In the genomic region with DNA sequence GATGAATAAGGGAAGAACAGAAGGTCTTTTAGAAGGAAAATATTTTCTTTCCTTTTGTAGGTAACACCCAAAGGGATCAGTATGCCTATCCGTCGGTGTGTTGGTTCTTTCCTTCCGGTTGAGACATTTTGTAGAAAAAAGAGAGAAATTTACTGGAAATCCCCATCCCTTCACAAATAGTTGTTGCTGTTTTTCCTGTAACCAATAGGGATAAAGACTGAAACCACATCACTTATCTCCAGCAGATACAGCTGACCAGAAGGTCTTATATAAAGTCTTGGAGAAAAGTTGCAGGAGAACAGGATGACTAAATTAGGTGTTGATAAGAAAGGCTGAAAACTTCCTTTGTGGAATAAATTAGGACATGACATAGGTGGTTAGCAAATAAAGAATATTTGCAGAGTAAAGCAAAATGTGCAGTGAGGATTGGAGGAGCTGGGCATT, we compare ENCODE assay signal across 8 cellular contexts. TPM values are rescaled to one million over a fixed set of nuclear protein-coding genes. Genes with fewer than 3 reads are reported as not detected.
A peak's percentile ranks its signal among the peaks of the same experiment; 100 is the strongest.
DNase-seq lines count a peak whose midpoint lies in the region; ATAC-seq and TF ChIP-seq lines count a peak whose summit lies in the region.

No MANE protein-coding gene starts in this region.

- H3K9me3 Mint-ChIP-seq in CD14-positive monocyte (peaks cover 0 to 6% (median under 1%) of the 10 kb centered on the region in 7 donors), memory B cell (peaks cover 8% of the 10 kb centered on the region)
- H3K9me3 Mint-ChIP-seq in activated naive CD8-positive, alpha-beta T cell treated with anti-CD3 and anti-CD28 coated beads, Interleukin-2, amount 10 ng/mL, durations not matched to agents 7 days and 5 days = peaks cover 18% of the 10 kb centered on the region

- DNase-seq in CD14-positive monocyte (ENCODE audit: low spot score) = no peak
- no peak for DNase-seq in activated naive CD8-positive, alpha-beta T cell treated with anti-CD3 and anti-CD28 coated beads, Interleukin-2, amount 10 ng/mL, durations not matched to agents 7 days and 5 days
- peak in 1 of 2 donors; percentile 53 for DNase-seq in memory B cell (ENCODE audit: low spot score in 2 of 2)
- no peak for DNase-seq in NCI-H1930 (lab: John Stamatoyannopoulos, UW)
- no peak for DNase-seq in hypothalamus (lab: John Stamatoyannopoulos, UW)

- intact Hi-C loops in CD14-positive monocyte (cut with micrococcal nuclease) = no loop called here

- H3K36me3 Mint-ChIP-seq in CD14-positive monocyte (peaks cover 0 to 5% of the 10 kb centered on the region in 2 donors), memory B cell (peaks cover 8% of the 10 kb centered on the region)
- H3K36me3 Mint-ChIP-seq in activated naive CD8-positive, alpha-beta T cell treated with anti-CD3 and anti-CD28 coated beads, Interleukin-2, amount 10 ng/mL, durations not matched to agents 7 days and 5 days = peaks cover 15% of the 10 kb centered on the region

- TF ChIP-seq CTCF in CD14-positive monocyte (IDR thresholded peaks at IDR 0.05) = no peak

- peak overlapping the region in 6 of 7 donors; percentile 97 to 100 (median 98) for H3K27ac Mint-ChIP-seq in CD14-positive monocyte
- peak overlapping the region; percentile 72 for H3K27ac Mint-ChIP-seq in activated naive CD8-positive, alpha-beta T cell treated with anti-CD3 and anti-CD28 coated beads, Interleukin-2, amount 10 ng/mL, durations not matched to agents 7 days and 5 days
- H3K27ac Mint-ChIP-seq in memory B cell = no peak overlapping the region

- H3K4me3 Mint-ChIP-seq in CD14-positive monocyte = peak overlapping the region; percentile 34 to 72
- H3K4me3 Mint-ChIP-seq in activated naive CD8-positive, alpha-beta T cell treated with anti-CD3 and anti-CD28 coated beads, Interleukin-2, amount 10 ng/mL, durations not matched to agents 7 days and 5 days = peak overlapping the region; percentile 43
- peak overlapping the region; percentile 64 for H3K4me3 Mint-ChIP-seq in memory B cell

- H3K4me1 Mint-ChIP-seq in CD14-positive monocyte (peaks cover 55% of the 10 kb centered on the region), memory B cell (peaks cover 50% of the 10 kb centered on the region)
- peaks cover 16% of the 10 kb centered on the region for H3K4me1 Mint-ChIP-seq in activated naive CD8-positive, alpha-beta T cell treated with anti-CD3 and anti-CD28 coated beads, Interleukin-2, amount 10 ng/mL, durations not matched to agents 7 days and 5 days

- POLR2A ChIA-PET in activated naive CD8-positive, alpha-beta T cell treated with anti-CD3 and anti-CD28 coated beads, Interleukin-2, amount 10 ng/mL, durations not matched to agents 7 days and 5 days (lab: Charles Lee) = no interaction called here

- peak; percentile 61 for ATAC-seq in GM19351 (IDR thresholded peaks at IDR 0.05; ENCODE audit: unreplicated experiment)
- ATAC-seq in activated naive CD8-positive, alpha-beta T cell treated with anti-CD3 and anti-CD28 coated beads, Interleukin-2, amount 10 ng/mL, durations not matched to agents 7 days and 5 days (ENCODE audit: low read depth) = no peak
- ATAC-seq in memory B cell (ENCODE audit: low read depth) = peak; percentile 68
- ATAC-seq in GM21529 (IDR thresholded peaks at IDR 0.05; ENCODE audit: unreplicated experiment) = no peak
- ATAC-seq in GM19463 (IDR thresholded peaks at IDR 0.05; ENCODE audit: unreplicated experiment) = no peak

- H3K27me3 Mint-ChIP-seq in CD14-positive monocyte (ENCODE audit: low read depth in 3 of 3) (peaks cover 0 to 7% (median 0%) of the 10 kb centered on the region in 3 donors), memory B cell (no peaks in the 10 kb centered on the region)
- H3K27me3 Mint-ChIP-seq in activated naive CD8-positive, alpha-beta T cell treated with anti-CD3 and anti-CD28 coated beads, Interleukin-2, amount 10 ng/mL, durations not matched to agents 7 days and 5 days = peaks cover 3% of the 10 kb centered on the region

RNA-seq across cellular contexts. Expression of gene HLA-DRB1, which starts 14.8 kb away (rescaled TPM):
- polyA plus RNA-seq in CD14-positive monocyte = 1,000 to 10,000 TPM; 2,645 to 2,792 TPM
- 10 to 100 TPM; 11.8 to 12.1 TPM for total RNA-seq in activated naive CD8-positive, alpha-beta T cell treated with anti-CD3 and anti-CD28 coated beads, Interleukin-2, amount 10 ng/mL, durations not matched to agents 7 days and 5 days

RNA-seq across cellular contexts. Expression of gene HLA-DQA1, which starts 32.8 kb away (rescaled TPM):
- polyA plus RNA-seq in CD14-positive monocyte = 100 to 1,000 TPM in 1 of 2 donors, 10 to 100 TPM in 1; 98.1 to 191 TPM
- 1 to 10 TPM; 3.9 to 4.6 TPM for total RNA-seq in activated naive CD8-positive, alpha-beta T cell treated with anti-CD3 and anti-CD28 coated beads, Interleukin-2, amount 10 ng/mL, durations not matched to agents 7 days and 5 days

Comparison
In these comparisons a context has a peak if more than half of its experiments do, and no peak if none do; other contexts are left out.
1. ATAC-seq: peak in GM19351 (single experiment) and memory B cell (single experiment); none in activated naive CD8-positive, alpha-beta T cell treated with anti-CD3 and anti-CD28 coated beads, Interleukin-2, amount 10 ng/mL, durations not matched to agents 7 days and 5 days (single experiment), GM21529 (single experiment) and GM19463 (single experiment).
2. Peak in every context shown above with its lines, with median percentiles within 50 percentile points of each other: H3K4me3 Mint-ChIP-seq.